In the genomic region with DNA sequence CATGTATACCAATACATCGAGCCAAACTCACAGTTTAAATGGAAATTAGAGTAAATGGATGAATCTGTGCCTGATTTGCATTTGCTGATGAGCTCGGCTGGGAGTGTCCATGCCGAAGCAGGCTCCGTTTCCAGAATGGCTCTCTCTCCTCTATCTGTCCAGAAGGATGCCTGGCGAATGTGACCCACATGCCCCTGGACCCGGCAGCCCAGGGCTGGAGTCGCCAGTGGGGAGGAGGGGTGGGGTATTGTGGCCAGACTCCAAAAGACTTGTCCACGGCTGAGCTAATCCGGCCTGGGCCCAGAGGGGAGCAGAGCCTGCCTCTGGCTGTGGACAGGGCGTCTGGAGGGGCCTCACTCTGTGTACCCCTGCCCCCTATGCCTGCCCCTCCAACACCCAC, we compare ENCODE assay signal across 18 cellular contexts.
A peak's percentile ranks its signal among the peaks of the same experiment; 100 is the strongest.
DNase-seq lines count a peak whose midpoint lies in the region; ATAC-seq, FAIRE-seq and TF ChIP-seq lines count a peak whose summit lies in the region.
"Had no signal": no experiment of that assay in that cellular context is flagged by ENCODE, and none has a peak within 500 bp of the region (broad histone marks: within the 10 kb centered on the region; RNA-seq: fewer than 3 reads in every experiment).

No MANE protein-coding gene starts in this region.

- H2BK5ac ChIP-seq in neuronal stem cell (ENCODE audit: low read length) = peak overlapping the region; percentile 35

- no peak overlapping the region for H3K4me2 ChIP-seq in neuronal stem cell (ENCODE audit: insufficient read depth, low read length, poor library complexity, severe bottlenecking)

- no peak overlapping the region for H4K8ac ChIP-seq in neuronal stem cell (ENCODE audit: low read depth, low read length)

- H3K4me3 ChIP-seq in kidney (ENCODE audit: low read length in 2 of 2) = no peak overlapping the region
- H3K4me3 ChIP-seq in neuronal stem cell (ENCODE audit: low read length in 2 of 2) = no peak overlapping the region
- H3K4me3 ChIP-seq: HAP-1 had no signal

- H3K9ac ChIP-seq in kidney (ENCODE audit: low read length in 2 of 2) (no peak overlapping the region), neuronal stem cell (ENCODE audit: low read depth, low read length, poor library complexity) (no peak overlapping the region)

- no peak for FAIRE-seq in kidney (lab: Jason Lieb, UNC)
- FAIRE-seq: GM12891, H54 had no signal

- no peak overlapping the region for H3K14ac ChIP-seq in neuronal stem cell (ENCODE audit: low read length)

- no peaks in the 10 kb centered on the region for H3K79me1 ChIP-seq in neuronal stem cell (ENCODE audit: low read depth, low read length)

- no peak overlapping the region for H2BK120ac ChIP-seq in neuronal stem cell (ENCODE audit: low read depth, low read length)

- no peak for ATAC-seq in HG03175 (IDR thresholded peaks at IDR 0.05; ENCODE audit: unreplicated experiment)
- no peak for ATAC-seq in HG03457 (IDR thresholded peaks at IDR 0.05; ENCODE audit: unreplicated experiment)

- intact Hi-C loops in kidney (cut with DNase I) = no loop called here

- DNase-seq in NCI-H526 (lab: John Stamatoyannopoulos, UW) (peak; percentile 42 to 75), NCI-H526 treated with DMSO at 0.1 percent for 48 hours (lab: John Stamatoyannopoulos, UW) (peak; percentile 20), kidney (peak; percentile 49), neuronal stem cell (ENCODE audit: low spot score) (no peak)
- DNase-seq: C1 segment of cervical spinal cord; Calu3; CD4-positive, alpha-beta memory T cell; COR-L47; DMS53; DMS79 treated with DMSO at 0.1 percent for 48 hours; GF-D8; GOT3; HFFc6 had no signal

- no peak overlapping the region for H2AFZ ChIP-seq in neuronal stem cell (ENCODE audit: low read length)

- peak overlapping the region; percentile 73 for H2AK5ac ChIP-seq in neuronal stem cell (ENCODE audit: low read depth, low read length)

- WGBS in neuronal stem cell (ENCODE audit: extremely low coverage in 2 of 2, insufficient read length in 2 of 2, insufficient replicate concordance in 1 of 2), 2 donors = no CpG with 5 or more reads among the region's 10 CpGs

- no peak for TF ChIP-seq CTCF in kidney (IDR thresholded peaks at IDR 0.05; ENCODE audit: borderline replicate concordance, extremely low read depth, insufficient read depth)

- no peak overlapping the region for H2BK12ac ChIP-seq in neuronal stem cell (ENCODE audit: low read length)

- H3K4ac ChIP-seq in neuronal stem cell (ENCODE audit: low read length) = no peak overlapping the region

- no peak overlapping the region for H4K91ac ChIP-seq in neuronal stem cell (ENCODE audit: low read depth, low read length, poor library complexity)

- H3K36me3 ChIP-seq in kidney (ENCODE audit: control insufficient read depth in 1 of 2, insufficient read depth in 2 of 2, low read length in 2 of 2) = no peaks in the 10 kb centered on the region
- H3K36me3 ChIP-seq in neuronal stem cell (replicated peaks in 1 of 2; ENCODE audit: control insufficient read depth in 2 of 2, insufficient read depth in 2 of 2, low read length in 2 of 2) = no peaks in the 10 kb centered on the region
- H3K36me3 ChIP-seq: HAP-1 had no signal

- no peak overlapping the region for H2BK15ac ChIP-seq in neuronal stem cell (ENCODE audit: low read length)

- H3K9me3 ChIP-seq in kidney (ENCODE audit: control insufficient read depth in 1 of 2, low read length in 2 of 2) = no peaks in the 10 kb centered on the region
- no peaks in the 10 kb centered on the region for H3K9me3 ChIP-seq in neuronal stem cell (replicated peaks in 1 of 2; ENCODE audit: control insufficient read depth in 2 of 2, insufficient read depth in 1 of 2, low read depth in 1 of 2, low read length in 2 of 2)
- H3K9me3 ChIP-seq: HAP-1 had no signal

- H3K23ac ChIP-seq in neuronal stem cell (ENCODE audit: low read depth, low read length, poor library complexity) = peak overlapping the region; percentile 56

- no peak overlapping the region for H3K18ac ChIP-seq in neuronal stem cell (ENCODE audit: low read length)

- no peak overlapping the region for H3K27ac ChIP-seq in kidney (ENCODE audit: low read depth in 2 of 2, low read length in 2 of 2)
- no peak overlapping the region for H3K27ac ChIP-seq in neuronal stem cell (replicated peaks; ENCODE audit: low read length)

- H3K4me1 ChIP-seq in kidney (ENCODE audit: control insufficient read depth in 1 of 2, insufficient read depth in 1 of 2, low read depth in 1 of 2, low read length in 2 of 2) = no peaks in the 10 kb centered on the region
- H3K4me1 ChIP-seq in neuronal stem cell (ENCODE audit: control insufficient read depth in 2 of 2, insufficient read depth in 1 of 2, low read depth in 1 of 2, low read length in 2 of 2) = peaks cover 12 to 13% of the 10 kb centered on the region in 2 donors
- H3K4me1 ChIP-seq: HAP-1 had no signal

- H3K27me3 ChIP-seq in neuronal stem cell (ENCODE audit: control insufficient read depth in 3 of 3, insufficient read depth in 3 of 3, low read depth in 1 of 3, low read length in 3 of 3) = no peaks in the 10 kb centered on the region
